ENCODE assay signal across 9 cellular contexts in genomic region chr12:24728366-24728765, GRCh38.
DNase-seq lines count a peak whose midpoint lies in the region; ATAC-seq, FAIRE-seq and TF ChIP-seq lines count a peak whose summit lies in the region.
"Had no signal": no experiment of that assay in that cellular context is flagged by ENCODE, and none has a peak within 500 bp of the region (broad histone marks: within the 10 kb centered on the region; RNA-seq: fewer than 3 reads in every experiment).

No MANE protein-coding gene starts in this region.

- no peak overlapping the region for H3K4me2 ChIP-seq in HepG2 (ENCODE audit: low read depth, low read length)
- H3K4me2 ChIP-seq: BLaER1 had no signal

- H3K27ac ChIP-seq in HL-60 (replicated peaks): no peak overlapping the region
- H3K27ac ChIP-seq in WERI-Rb-1: no peak overlapping the region
- no peak overlapping the region for H3K27ac ChIP-seq in HepG2 (ENCODE audit: extremely low read length, insufficient read depth, low read length)
- H3K27ac ChIP-seq: BLaER1 had no signal

- no peak for FAIRE-seq in HepG2 (lab: Jason Lieb, UNC)

- H3K36me3 ChIP-seq in WERI-Rb-1 (no peaks in the 10 kb centered on the region), HepG2 (replicated peaks in 1 of 2; ENCODE audit: control insufficient read depth in 1 of 2, insufficient read depth in 2 of 2, low read length in 2 of 2) (no peaks in the 10 kb centered on the region)
- H3K36me3 ChIP-seq: BLaER1 had no signal

- CTCF ChIA-PET in HepG2 (lab: Yijun Ruan, JAX; ENCODE audit: low intra/inter-chr PET ratio, low total read pairs): interaction anchor here (1.2 kb wide), 1 partner anchor 132 kb away, joined by 3 read pairs; no protein-coding TSS in a partner anchor

- H3K9ac ChIP-seq in HepG2 (ENCODE audit: insufficient read depth, low read depth, low read length): no peak overlapping the region
- H3K9ac ChIP-seq: BLaER1 had no signal

- intact Hi-C loops in HepG2 (cut with micrococcal nuclease; ENCODE audit: unreplicated experiment): loop anchor here (1.0 to 5.0 kb wide), 2 partner anchors 49 to 132 kb away; no protein-coding TSS in a partner anchor

- H3K4me3 ChIP-seq in HL-60 (replicated peaks; ENCODE audit: insufficient read depth, low read length) (no peak overlapping the region), WERI-Rb-1 (ENCODE audit: low read depth, low read length) (no peak overlapping the region), HepG2 (replicated peaks in 1 of 3; ENCODE audit: insufficient read depth in 1 of 3, low read depth in 2 of 3, low read length in 3 of 3) (no peak overlapping the region)
- H3K4me3 ChIP-seq: BLaER1 had no signal

- ATAC-seq in HepG2: no peak
- no peak for ATAC-seq in GM18498 (IDR thresholded peaks at IDR 0.05; ENCODE audit: unreplicated experiment)

- no TSS peak for BruUV-seq in HepG2 (replicated peaks; lab: Mats Ljungman, UMichigan)

- H3K4me1 ChIP-seq in HepG2 (ENCODE audit: insufficient read depth, low read length): no peaks in the 10 kb centered on the region

- TF ChIP-seq RAD21 in HepG2 (CRISPR knock-in tag; IDR thresholded peaks at IDR 0.05): no peak

- in situ Hi-C loops in HepG2 (cut with HindIII; ENCODE audit: extremely low pct_ligation_motif_present, low pct_unique_long_range_greater_than_20kb): no loop called here

- DNase-seq in NCI-H1092 treated with DMSO at 0.1 percent for 48 hours (lab: John Stamatoyannopoulos, UW) (peak; percentile 3), NCI-H1092 (lab: John Stamatoyannopoulos, UW) (no peak), HL-60 (ENCODE audit: low read depth in 1 of 2, low spot score in 1 of 2) (no peak), WERI-Rb-1 (no peak), HepG2 (ENCODE audit: low spot score) (peak; percentile 18), HuH-7.5 (ENCODE audit: low spot score) (no peak), NCI-H2081 treated with DMSO at 0.1 percent for 48 hours (lab: John Stamatoyannopoulos, UW) (no peak)

- H3K27me3 ChIP-seq in HL-60 (ENCODE audit: insufficient read depth, poor library complexity, severe bottlenecking): no peaks in the 10 kb centered on the region
- H3K27me3 ChIP-seq in WERI-Rb-1 (ENCODE audit: insufficient read depth, low read depth, severe bottlenecking): no peaks in the 10 kb centered on the region
- no peaks in the 10 kb centered on the region for H3K27me3 ChIP-seq in HepG2 (ENCODE audit: control insufficient read depth in 1 of 2, insufficient read depth in 2 of 2, low read length in 2 of 2)
- H3K27me3 ChIP-seq: BLaER1 had no signal

- TF ChIP-seq POLR2A in HepG2 (IDR thresholded peaks at IDR 0.05; ENCODE audit: insufficient read depth in 1 of 2, low read depth in 2 of 2, low read length in 2 of 2): no peak

- H3K9me3 ChIP-seq in WERI-Rb-1 (ENCODE audit: severe bottlenecking) (no peaks in the 10 kb centered on the region), HepG2 (ENCODE audit: low read length) (no peaks in the 10 kb centered on the region)
- H3K9me3 ChIP-seq: BLaER1 had no signal

- no peak for TF ChIP-seq EP300 in HepG2 (IDR thresholded peaks at IDR 0.05; ENCODE audit: low read depth in 2 of 2, low read length in 2 of 2)
- TF ChIP-seq EP300 in HepG2 (CRISPR knock-in tag; IDR thresholded peaks at IDR 0.05; ENCODE audit: borderline replicate concordance): no peak

- no peaks in the 10 kb centered on the region for H4K20me1 ChIP-seq in HepG2 (ENCODE audit: insufficient read depth, low read length)
- H4K20me1 ChIP-seq: BLaER1 had no signal

- no peak overlapping the region for H2AFZ ChIP-seq in HepG2 (ENCODE audit: low read length)

- TF ChIP-seq CTCF in HL-60 (IDR thresholded peaks at IDR 0.05; ENCODE audit: insufficient read depth, low read length) (peak; percentile 34), WERI-Rb-1 (IDR thresholded peaks at IDR 0.05; ENCODE audit: low read depth, low read length) (0 out of 2 replicates have a peak, but pooled peaks have one; percentile 9), HepG2 (CRISPR knock-in tag; IDR thresholded peaks at IDR 0.05) (0 out of 2 replicates have a peak, but pooled peaks have one; percentile 24)

- no peaks in the 10 kb centered on the region for H3K79me2 ChIP-seq in HepG2 (ENCODE audit: insufficient read depth, low read length)

- POLR2A ChIA-PET in HepG2 (lab: Yijun Ruan, JAX): no interaction called here

TF ChIP-seq in HepG2, 621 proteins besides CTCF, POLR2A, EP300 and RAD21:
- TF ChIP-seq STAG1 (CRISPR knock-in tag; IDR thresholded peaks at IDR 0.05) (peak; percentile 54), SMC3 (IDR thresholded peaks at IDR 0.05; ENCODE audit: low read length) (peak; percentile 18; the same call in 1 of the 2 replicates), MED1 (CRISPR knock-in tag; IDR thresholded peaks at IDR 0.05) (no peak), ZSCAN22 (CRISPR knock-in tag; IDR thresholded peaks at IDR 0.05) (no peak)

Comparison
In these comparisons a context has a peak if more than half of its experiments do, and no peak if none do; other contexts are left out.
1. DNase-seq: peak in NCI-H1092 treated with DMSO at 0.1 percent for 48 hours (single experiment) and HepG2 (single experiment); none in NCI-H1092 (single experiment), HL-60 (0 of 2), WERI-Rb-1 (single experiment), HuH-7.5 (single experiment) and NCI-H2081 treated with DMSO at 0.1 percent for 48 hours (single experiment).
2. Peak in every context shown above with its lines, with median percentiles within 50 percentile points of each other: CTCF ChIP-seq.